Comparison of ENCODE assay signal across 25 cellular contexts in the genomic region with DNA sequence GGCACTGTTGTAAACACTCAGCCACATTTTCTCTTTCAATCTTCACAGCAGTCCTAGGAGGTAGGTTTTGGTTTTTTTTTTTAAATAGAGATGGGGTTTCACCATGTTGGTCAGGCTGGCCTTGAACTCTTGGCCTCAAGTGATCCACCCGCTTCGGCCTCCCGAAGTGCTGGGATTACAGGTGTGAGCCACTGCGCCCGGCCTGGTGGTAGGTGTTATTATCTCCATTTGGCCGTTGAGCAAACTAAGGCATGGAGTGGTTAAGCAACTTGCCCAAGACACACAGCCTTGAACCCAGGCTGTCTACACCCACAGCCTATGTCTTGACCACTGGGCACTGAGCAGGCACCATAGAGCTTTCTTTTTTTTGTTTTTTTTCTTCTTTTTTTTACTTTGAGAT. TPM values are rescaled to one million over a fixed set of nuclear protein-coding genes. Genes with fewer than 3 reads are reported as not detected.
DNase-seq lines count a peak whose midpoint lies in the region; ATAC-seq and TF ChIP-seq lines count a peak whose summit lies in the region.
"Had no signal": no experiment of that assay in that cellular context is flagged by ENCODE, and none has a peak within 500 bp of the region (broad histone marks: within the 10 kb centered on the region; RNA-seq: fewer than 3 reads in every experiment).

No MANE protein-coding gene starts in this region.

- 94% methylated on average over 5 of the region's 6 CpGs for WGBS in mammary epithelial cell (ENCODE audit: low coverage, missing lambda C conversion rate)
- 82% methylated on average over 6 of the region's 6 CpGs for WGBS in hepatocyte (ENCODE audit: low lambda C conversion rate, missing lambda C conversion rate)

- intact Hi-C loops in MCF 10A (cut with micrococcal nuclease), result no loop called here
- intact Hi-C loops in mammary epithelial cell (cut with micrococcal nuclease), result no loop called here
- intact Hi-C loops in tibial artery (cut with DNase I; ENCODE audit: low total_unique reads), result no loop called here

- H4K20me1 ChIP-seq in mammary epithelial cell (ENCODE audit: insufficient read depth, low read length) (no peaks in the 10 kb centered on the region), hepatocyte (ENCODE audit: insufficient read depth, poor library complexity, severe bottlenecking) (no peaks in the 10 kb centered on the region)

- no peaks in the 10 kb centered on the region for H3K36me3 Mint-ChIP-seq in MCF 10A (ENCODE audit: insufficient read depth, unreplicated experiment)
- H3K36me3 Mint-ChIP-seq: memory B cell, natural killer cell had no signal

- H3K79me2 ChIP-seq in mammary epithelial cell (ENCODE audit: insufficient read depth, low read length), result no peaks in the 10 kb centered on the region
- H3K79me2 ChIP-seq in hepatocyte, result no peaks in the 10 kb centered on the region

- H3K27me3 Mint-ChIP-seq in MCF 10A (ENCODE audit: insufficient read depth, unreplicated experiment), result no peaks in the 10 kb centered on the region
- H3K27me3 Mint-ChIP-seq: memory B cell; stimulated activated naive CD8-positive, alpha-beta T cell treated with anti-CD3 and anti-CD28 coated beads, Interleukin-15, amount 100 ng/mL, for 72 hours had no signal

- no peak overlapping the region for H3K4me3 ChIP-seq in mammary epithelial cell (replicated peaks in 1 of 3; ENCODE audit: insufficient read depth in 1 of 3, low read depth in 2 of 3, low read length in 3 of 3)
- no peak overlapping the region for H3K4me3 ChIP-seq in hepatocyte
- no peak overlapping the region for H3K4me3 ChIP-seq in tibial artery

- no peak overlapping the region for H3K4me3 Mint-ChIP-seq in MCF 10A (ENCODE audit: unreplicated experiment)
- H3K4me3 Mint-ChIP-seq: activated CD8-positive, alpha-beta T cell treated with anti-CD3 and anti-CD28 coated beads, Interleukin-2, amount 10 ng/mL, durations not matched to agents 7 days and 5 days; effector memory CD8-positive, alpha-beta T cell; memory B cell; natural killer cell; stimulated activated naive CD8-positive, alpha-beta T cell treated with anti-CD3 and anti-CD28 coated beads, Interleukin-15, amount 100 ng/mL, for 72 hours had no signal

- H3K4me2 ChIP-seq in mammary epithelial cell (ENCODE audit: insufficient read depth, low read depth, low read length), result no peak overlapping the region
- H3K4me2 ChIP-seq in hepatocyte, result no peak overlapping the region

- peaks cover 34% of the 10 kb centered on the region for H3K4me1 Mint-ChIP-seq in MCF 10A (ENCODE audit: insufficient read depth, unreplicated experiment)

- peak overlapping the region; percentile 23 for H3K27ac Mint-ChIP-seq in MCF 10A (ENCODE audit: low read depth, unreplicated experiment)
- H3K27ac Mint-ChIP-seq: activated CD8-positive, alpha-beta T cell treated with anti-CD3 and anti-CD28 coated beads, Interleukin-2, amount 10 ng/mL, durations not matched to agents 7 days and 5 days; effector memory CD8-positive, alpha-beta T cell; memory B cell; natural killer cell; stimulated activated naive CD8-positive, alpha-beta T cell treated with anti-CD3 and anti-CD28 coated beads, Interleukin-15, amount 100 ng/mL, for 72 hours had no signal

- DNase-seq in MCF 10A (ENCODE audit: unreplicated experiment), result no peak
- no peak for DNase-seq in mammary epithelial cell
- no peak for DNase-seq in hepatocyte (ENCODE audit: low spot score)
- DNase-seq in tibial artery, result no peak
- DNase-seq in NCI-H226, result no peak
- DNase-seq: activated CD8-positive, alpha-beta T cell treated with anti-CD3 and anti-CD28 coated beads, Interleukin-2, amount 10 ng/mL, durations not matched to agents 7 days and 5 days; activated naive CD4-positive, alpha-beta T cell treated with anti-CD3 and anti-CD28 coated beads, Interleukin-2, amount 50 U/mL, for 16 hours; activated T-cell treated with anti-CD3 and anti-CD28 coated beads, Interleukin-2, amount 50 U/mL, for 48 hours; BE2C; COR-L47; effector memory CD8-positive, alpha-beta T cell; hypothalamus; KBM-7; natural killer cell; NCI-H1694; NCI-H345; small intestine; stimulated activated CD4-positive, alpha-beta T cell treated with anti-CD3 and anti-CD28 coated beads, Interleukin-4, amount 100 ng/mL, for 1 hour; stimulated activated naive CD8-positive, alpha-beta T cell treated with anti-CD3 and anti-CD28 coated beads, Interleukin-15, amount 100 ng/mL, for 72 hours; T1000 had no signal

- H3K9me3 Mint-ChIP-seq in MCF 10A (ENCODE audit: unreplicated experiment), result no peaks in the 10 kb centered on the region
- H3K9me3 Mint-ChIP-seq: effector memory CD8-positive, alpha-beta T cell; memory B cell; natural killer cell; stimulated activated naive CD8-positive, alpha-beta T cell treated with anti-CD3 and anti-CD28 coated beads, Interleukin-15, amount 100 ng/mL, for 72 hours had no signal

- H3K9ac ChIP-seq in mammary epithelial cell (ENCODE audit: insufficient read depth, low read length), result no peak overlapping the region

- dilution Hi-C loops in mammary epithelial cell (cut with HindIII; ENCODE audit: low sequenced_read_pairs), result no loop called here

- H3K9me3 ChIP-seq in mammary epithelial cell (replicated peaks; ENCODE audit: insufficient read depth, low read length) (no peaks in the 10 kb centered on the region), hepatocyte (ENCODE audit: low read depth) (no peaks in the 10 kb centered on the region), tibial artery (no peaks in the 10 kb centered on the region)
- H3K9me3 ChIP-seq: BE2C had no signal

- no peak for ATAC-seq in HG02759 (IDR thresholded peaks at IDR 0.05; ENCODE audit: unreplicated experiment)
- ATAC-seq: activated CD8-positive, alpha-beta T cell treated with anti-CD3 and anti-CD28 coated beads, Interleukin-2, amount 10 ng/mL, durations not matched to agents 7 days and 5 days; effector memory CD8-positive, alpha-beta T cell; natural killer cell; SK-N-SH treated with all-trans-retinoic acid at 6 μM for 48 hours; stimulated activated naive CD8-positive, alpha-beta T cell treated with anti-CD3 and anti-CD28 coated beads, Interleukin-15, amount 100 ng/mL, for 72 hours had no signal

- POLR2A ChIA-PET in MCF 10A (lab: Yijun Ruan, JAX), result no interaction called here

- H2AFZ ChIP-seq in mammary epithelial cell (ENCODE audit: low read depth, low read length) (no peak overlapping the region), hepatocyte (no peak overlapping the region)

- no peaks in the 10 kb centered on the region for H3K9me2 ChIP-seq in hepatocyte (replicated peaks; ENCODE audit: insufficient read depth)

- CTCF ChIA-PET in MCF 10A (lab: Yijun Ruan, JAX) (interaction anchor here (1.3 to 1.8 kb wide), 4 partner anchors 22 to 187 kb away, joined by 3 to 7 read pairs (median 4); no protein-coding TSS in a partner anchor), mammary epithelial cell (lab: Charles Lee; ENCODE audit: low non-redundant PET) (no interaction called here)

- H3K4me1 ChIP-seq in mammary epithelial cell (ENCODE audit: insufficient read depth, low read length) (peaks cover 25% of the 10 kb centered on the region), hepatocyte (ENCODE audit: insufficient read depth) (peaks cover 47% of the 10 kb centered on the region), tibial artery (peaks cover 0 to 61% (median 57%) of the 10 kb centered on the region in 4 donors)

- no peak for TF ChIP-seq CTCF in MCF 10A (IDR thresholded peaks at IDR 0.05; ENCODE audit: unreplicated experiment)
- no peak for TF ChIP-seq CTCF in mammary epithelial cell (conservative IDR thresholded peaks at IDR 0.05 in 1 of 2, IDR thresholded peaks at IDR 0.05 in 1 of 2; ENCODE audit: extremely low read depth in 1 of 2, insufficient read depth in 1 of 2, low read depth in 1 of 2, low read length in 2 of 2)
- TF ChIP-seq CTCF in hepatocyte (IDR thresholded peaks at IDR 0.05; ENCODE audit: poor library complexity), result no peak
- TF ChIP-seq CTCF in tibial artery (IDR thresholded peaks at IDR 0.05), result no peak

- BruUV-seq in MCF 10A (replicated peaks; lab: Mats Ljungman, UMichigan), result no TSS peak
- BruUV-seq in mammary epithelial cell (replicated peaks; lab: Mats Ljungman, UMichigan), result no TSS peak

- H3K27me3 ChIP-seq in mammary epithelial cell (ENCODE audit: insufficient read depth, low read length) (no peaks in the 10 kb centered on the region), hepatocyte (no peaks in the 10 kb centered on the region), tibial artery (no peaks in the 10 kb centered on the region)
- H3K27me3 ChIP-seq: BE2C had no signal

- H3K36me3 ChIP-seq in mammary epithelial cell (ENCODE audit: insufficient read depth, low read length) (no peaks in the 10 kb centered on the region), hepatocyte (replicated peaks; ENCODE audit: insufficient read depth, low read depth) (no peaks in the 10 kb centered on the region), tibial artery (peaks cover 5 to 17% (median 7%) of the 10 kb centered on the region in 3 donors)
- H3K36me3 ChIP-seq: BE2C had no signal

- H3K27ac ChIP-seq in mammary epithelial cell (ENCODE audit: insufficient read depth, low read depth, low read length) (no peak overlapping the region), hepatocyte (peak overlapping the region; percentile 83), tibial artery (peak overlapping the region; percentile 98 to 99)
- H3K27ac ChIP-seq: 22Rv1 had no signal

- in situ Hi-C loops in mammary epithelial cell (cut with MboI; ENCODE audit: low sequenced_read_pairs in 2 of 2), result no loop called here

RNA-seq across cellular contexts. Expression of gene SGCA, which starts 8.6 kb away (rescaled TPM):
- total RNA-seq in MCF 10A (2022) (not detected in 2 replicates), mammary epithelial cell (not detected), hepatocyte (0.37 TPM in 1 of 2 replicates, not detected in the other)
- polyA plus RNA-seq in mammary epithelial cell (not detected), hepatocyte (0.83 and 2.2 TPM in 2 replicates)
- polyA minus RNA-seq in mammary epithelial cell, result not detected
- total RNA-seq: activated CD8-positive, alpha-beta T cell treated with anti-CD3 and anti-CD28 coated beads, Interleukin-2, amount 10 ng/mL, durations not matched to agents 7 days and 5 days; natural killer cell had no signal
- polyA plus RNA-seq: keratinocyte had no signal

RNA-seq across cellular contexts. Expression of gene PPP1R9B, which starts 24.0 kb away (rescaled TPM):
- total RNA-seq in MCF 10A (2022), result 33.4 and 34.8 TPM in 2 replicates
- 10 to 100 TPM; 19.5 to 46.7 TPM for total RNA-seq in mammary epithelial cell
- polyA plus RNA-seq in mammary epithelial cell, result 13.7 TPM
- 19.9 TPM for polyA minus RNA-seq in mammary epithelial cell
- total RNA-seq in hepatocyte, result 22.5 and 26.2 TPM in 2 replicates
- 5.1 and 6.7 TPM in 2 replicates for polyA plus RNA-seq in hepatocyte

RNA-seq across cellular contexts. Expression of gene COL1A1, which starts 27.0 kb away (rescaled TPM):
- 3.4 and 4.5 TPM in 2 replicates for total RNA-seq in MCF 10A (2022)
- 10 to 100 TPM in 1 of 2 donors, 1 to 10 TPM in 1; 9.2 to 14.2 TPM for total RNA-seq in mammary epithelial cell
- polyA plus RNA-seq in mammary epithelial cell, result 1.8 TPM
- polyA minus RNA-seq in mammary epithelial cell, result 11.4 TPM
- total RNA-seq in hepatocyte, result 351 and 1,063 TPM in 2 replicates
- polyA plus RNA-seq in hepatocyte, result 5,822 and 6,071 TPM in 2 replicates

RNA-seq across cellular contexts. Expression of gene SAMD14, which starts 44.5 kb away (rescaled TPM):
- total RNA-seq in MCF 10A (2022), result 0.09 TPM in 1 of 2 replicates, not detected in the other
- total RNA-seq in mammary epithelial cell, result under 1 TPM; 0.12 to 0.33 TPM
- 0.05 TPM for polyA plus RNA-seq in mammary epithelial cell
- polyA minus RNA-seq in mammary epithelial cell, result 0.98 TPM
- 2.4 and 3.1 TPM in 2 replicates for total RNA-seq in hepatocyte
- 3.1 and 4.2 TPM in 2 replicates for polyA plus RNA-seq in hepatocyte
- polyA plus RNA-seq: keratinocyte had no signal

Comparison
In these comparisons a context has a peak if more than half of its experiments do, and no peak if none do; other contexts are left out.
1. RNA of gene COL1A1, which starts 27.0 kb away (total RNA-seq): 351 to 1,063 TPM in hepatocyte; 9.2 to 14.2 TPM in mammary epithelial cell and 3.4 to 4.5 TPM in MCF 10A; every median in the first group is over 10 times any median in the second.